17 cellular contexts compared by ENCODE assay signal in genomic region chr3:127611251-127611650, GRCh38. TPM values are rescaled to one million over a fixed set of nuclear protein-coding genes. Genes with fewer than 3 reads are reported as not detected.
DNase-seq lines count a peak whose midpoint lies in the region; ATAC-seq, FAIRE-seq and TF ChIP-seq lines count a peak whose summit lies in the region.
"Had no signal": no experiment of that assay in that cellular context is flagged by ENCODE, and none has a peak within 500 bp of the region (broad histone marks: within the 10 kb centered on the region; RNA-seq: fewer than 3 reads in every experiment).

No MANE protein-coding gene starts in this region.

- H3K9me3 ChIP-seq in RWPE2 (ENCODE audit: severe bottlenecking): no peaks in the 10 kb centered on the region
- H3K9me3 ChIP-seq in GM23248 (ENCODE audit: low read depth): no peaks in the 10 kb centered on the region

- H3K27ac ChIP-seq in C4-2B (peak overlapping the region; percentile 61; the same call in 1 of the 2 replicates), RWPE2 (ENCODE audit: poor library complexity, severe bottlenecking) (no peak overlapping the region), GM23248 (no peak overlapping the region)

- no peaks in the 10 kb centered on the region for H4K20me1 ChIP-seq in GM23248 (ENCODE audit: insufficient read depth)

- H2AFZ ChIP-seq in GM23248: no peak overlapping the region

- no peak for FAIRE-seq in frontal cortex (lab: Jason Lieb, UNC)
- FAIRE-seq: GM12891, GM18507, H1 had no signal

- TF ChIP-seq CTCF in C4-2B (conservative IDR thresholded peaks at IDR 0.05) (no peak), RWPE2 (IDR thresholded peaks at IDR 0.05; ENCODE audit: poor library complexity, severe bottlenecking) (no peak)

- H3K4me3 ChIP-seq in RWPE2 (ENCODE audit: severe bottlenecking): no peak overlapping the region
- H3K4me3 ChIP-seq in GM23248: no peak overlapping the region

- intact Hi-C loops in posterior vena cava (cut with DNase I): no loop called here

- no peaks in the 10 kb centered on the region for H3K9me2 ChIP-seq in GM23248 (ENCODE audit: insufficient read depth)

- in situ Hi-C loops in GM23248 (cut with MboI): no loop called here

- WGBS in GM23248 (ENCODE audit: low coverage in 1 of 2, low lambda C conversion rate in 2 of 2, missing lambda C conversion rate in 2 of 2), 2 experiments: 99% methylated on average over 8 of the region's 8 CpGs

- no peak overlapping the region for H3K4me2 ChIP-seq in GM23248 (ENCODE audit: unreplicated experiment)

- H3K79me2 ChIP-seq in GM23248 (ENCODE audit: insufficient read depth): no peaks in the 10 kb centered on the region

- H3F3A ChIP-seq in GM23248 (ENCODE audit: insufficient read depth): peaks cover 8% of the 10 kb centered on the region; the same call in 1 of the 2 replicates

- DNase-seq in RWPE2 (ENCODE audit: low spot score): peak; percentile 15
- peak; percentile 64 for DNase-seq in posterior vena cava (ENCODE audit: low spot score)
- no peak for DNase-seq in GM23248
- DNase-seq in NCI-H2029 treated with DMSO at 0.1 percent for 48 hours (lab: John Stamatoyannopoulos, UW): no peak
- DNase-seq in frontal cortex (ENCODE audit: low spot score in 2 of 2): no peak
- DNase-seq: Calu3; CD4-positive, alpha-beta memory T cell; COR-L47; DMS53; DMS79 treated with DMSO at 0.1 percent for 48 hours; GF-D8; H7; HCEC 1CT had no signal

- H3K36me3 ChIP-seq in RWPE2 (ENCODE audit: low read depth) (peaks cover 95% of the 10 kb centered on the region), GM23248 (ENCODE audit: low read depth) (no peaks in the 10 kb centered on the region)

- H3K4me1 ChIP-seq in RWPE2 (ENCODE audit: insufficient read depth, poor library complexity, severe bottlenecking): no peaks in the 10 kb centered on the region
- H3K4me1 ChIP-seq in GM23248 (ENCODE audit: insufficient read depth): peaks cover 43% of the 10 kb centered on the region

- no peak for ATAC-seq in RWPE2 (ENCODE audit: low read depth)

- H3K27me3 ChIP-seq in RWPE2 (ENCODE audit: insufficient read depth, poor library complexity, severe bottlenecking) (no peaks in the 10 kb centered on the region), GM23248 (replicated peaks; ENCODE audit: insufficient read depth) (no peaks in the 10 kb centered on the region)

- H3K9ac ChIP-seq in GM23248: no peak overlapping the region

RNA-seq across cellular contexts. Expression of gene MCM2, which starts 13.0 kb away (rescaled TPM):
- total RNA-seq in posterior vena cava: 1 to 10 TPM; 4.0 to 5.6 TPM
- 30.3 and 36.4 TPM in 2 replicates for total RNA-seq in GM23248 (2014; rRNA removed; shearing (Covaris generic))
- 14.4 and 14.7 TPM in 2 replicates for polyA plus RNA-seq in GM23248 (2016; fragmentation: Nextera tagmentation; extraction: Ambion mirVana)
- total RNA-seq in frontal cortex: 17.1 TPM

RNA-seq across cellular contexts. Expression of gene PODXL2, which starts 17.7 kb away (rescaled TPM):
- total RNA-seq in posterior vena cava (1 to 10 TPM; 2.0 to 2.5 TPM), frontal cortex (182 TPM)
- total RNA-seq in GM23248 (2014; rRNA removed; shearing (Covaris generic)): 0.89 and 2.5 TPM in 2 replicates
- 1.2 and 1.8 TPM in 2 replicates for polyA plus RNA-seq in GM23248 (2016; fragmentation: Nextera tagmentation; extraction: Ambion mirVana)

RNA-seq across cellular contexts. Expression of gene TPRA1, which starts 20.7 kb away (rescaled TPM):
- total RNA-seq in posterior vena cava: 10 to 100 TPM; 21.4 to 22.8 TPM
- 56.1 and 65.1 TPM in 2 replicates for total RNA-seq in GM23248 (2014; rRNA removed; shearing (Covaris generic))
- polyA plus RNA-seq in GM23248 (2016; fragmentation: Nextera tagmentation; extraction: Ambion mirVana): 42.8 and 45.4 TPM in 2 replicates
- 17.1 TPM for total RNA-seq in frontal cortex

Comparison
In these comparisons a context has a peak if more than half of its experiments do, and no peak if none do; other contexts are left out.
1. DNase-seq: peak in RWPE2 (single experiment) and posterior vena cava (single experiment); none in GM23248 (single experiment), NCI-H2029 treated with DMSO at 0.1 percent for 48 hours (single experiment) and frontal cortex (0 of 2).
2. RNA of gene PODXL2, which starts 17.7 kb away (total RNA-seq): 182 TPM in frontal cortex (single experiment); 2.0 to 2.5 TPM in posterior vena cava and 0.89 to 2.5 TPM in GM23248; every median in the first group is over 10 times any median in the second.